Comparison of ENCODE assay signal across 8 cellular contexts in genomic region chr22:41526802-41527799, GRCh38. TPM values are rescaled to one million over a fixed set of nuclear protein-coding genes. Genes with fewer than 3 reads are reported as not detected.
DNase-seq lines count a peak whose midpoint lies in the region; ATAC-seq and TF ChIP-seq lines count a peak whose summit lies in the region.

No MANE protein-coding gene starts in this region.

- peak; percentile 65 for ATAC-seq in CD4-positive, alpha-beta T cell (ENCODE audit: poor library complexity)
- ATAC-seq in GM21825 (IDR thresholded peaks at IDR 0.05; ENCODE audit: unreplicated experiment) (no peak), HG03342 (IDR thresholded peaks at IDR 0.05; ENCODE audit: unreplicated experiment) (no peak)

- TF ChIP-seq RAD21 in Ishikawa (IDR thresholded peaks at IDR 0.05; ENCODE audit: low read depth) = peak; percentile 50

- H3K27me3 Mint-ChIP-seq in CD4-positive, alpha-beta T cell = no peaks in the 10 kb centered on the region
- no peaks in the 10 kb centered on the region for H3K27me3 Mint-ChIP-seq in activated CD4-positive, alpha-beta T cell treated with anti-CD3 and anti-CD28 coated beads, Interleukin-2, amount 10 ng/mL, durations not matched to agents 24 days and 14 days

- H3K4me3 Mint-ChIP-seq in CD4-positive, alpha-beta T cell = no peak overlapping the region
- H3K4me3 Mint-ChIP-seq in activated CD4-positive, alpha-beta T cell treated with anti-CD3 and anti-CD28 coated beads, Interleukin-2, amount 10 ng/mL, durations not matched to agents 24 days and 14 days = no peak overlapping the region

- H3K27ac Mint-ChIP-seq in CD4-positive, alpha-beta T cell = peak overlapping the region; percentile 47
- peak overlapping the region; percentile 28 for H3K27ac Mint-ChIP-seq in activated CD4-positive, alpha-beta T cell treated with anti-CD3 and anti-CD28 coated beads, Interleukin-2, amount 10 ng/mL, durations not matched to agents 24 days and 14 days

- H3K4me1 Mint-ChIP-seq in CD4-positive, alpha-beta T cell (ENCODE audit: low read depth) = peaks cover 15% of the 10 kb centered on the region
- H3K4me1 Mint-ChIP-seq in activated CD4-positive, alpha-beta T cell treated with anti-CD3 and anti-CD28 coated beads, Interleukin-2, amount 10 ng/mL, durations not matched to agents 24 days and 14 days = peaks cover 10% of the 10 kb centered on the region

- no peaks in the 10 kb centered on the region for H3K9me3 ChIP-seq in CD4-positive, alpha-beta T cell (ENCODE audit: control insufficient read depth, low read length)

- CTCF ChIA-PET in CD4-positive, alpha-beta T cell (lab: Charles Lee) = interaction anchor here (0.5 to 3.5 kb wide), 18 partner anchors 8 to 146 kb away, joined by 3 to 54 read pairs (median 4); partner anchors contain the start of genes ACO2, PHF5A, PMM1 and TEF

- DNase-seq in CD4-positive, alpha-beta T cell = peak; percentile 57 to 77 (median 66)
- DNase-seq in activated CD4-positive, alpha-beta T cell treated with anti-CD3 and anti-CD28 coated beads, Interleukin-2, amount 10 ng/mL, durations not matched to agents 24 days and 14 days = peak; percentile 90
- peak; percentile 52 for DNase-seq in midbrain (lab: John Stamatoyannopoulos, UW)
- peak; percentile 43 to 59 for DNase-seq in stimulated activated CD8-positive, alpha-beta memory T cell treated with anti-CD3 and anti-CD28 coated beads, Interleukin-7, amount 100 ng/mL, for 1 hour (ENCODE audit: low read depth in 2 of 2)

- intact Hi-C loops in CD4-positive, alpha-beta T cell (cut with DNase I, micrococcal nuclease) = loop anchor here (1.0 to 10.0 kb wide), 3 partner anchors 123 to 602 kb away; no protein-coding TSS in a partner anchor
- intact Hi-C loops in activated CD4-positive, alpha-beta T cell treated with anti-CD3 and anti-CD28 coated beads, Interleukin-2, amount 10 ng/mL, durations not matched to agents 24 days and 14 days (cut with micrococcal nuclease) = loop anchor here (1.0 kb wide), 1 partner anchor 124 kb away; no protein-coding TSS in a partner anchor

- TF ChIP-seq EP300 in Ishikawa (IDR thresholded peaks at IDR 0.05; ENCODE audit: borderline replicate concordance) = no peak

- POLR2A ChIA-PET in CD4-positive, alpha-beta T cell (lab: Charles Lee) = interaction anchor here (1.6 kb wide), 1 partner anchor 80 kb away, joined by 4 read pairs; the partner anchor contains the start of gene TOB2

- H3K27ac ChIP-seq in CD4-positive, alpha-beta T cell (ENCODE audit: low read depth, low read length) = no peak overlapping the region
- peak overlapping the region; percentile 97 for H3K27ac ChIP-seq in cingulate gyrus (ENCODE audit: low read depth, low read length)

- H3K27me3 ChIP-seq in CD4-positive, alpha-beta T cell (ENCODE audit: control insufficient read depth, insufficient read depth, low read length) = no peaks in the 10 kb centered on the region

- H3K9me3 Mint-ChIP-seq in CD4-positive, alpha-beta T cell = no peaks in the 10 kb centered on the region
- H3K9me3 Mint-ChIP-seq in activated CD4-positive, alpha-beta T cell treated with anti-CD3 and anti-CD28 coated beads, Interleukin-2, amount 10 ng/mL, durations not matched to agents 24 days and 14 days = no peaks in the 10 kb centered on the region

- peaks cover 67% of the 10 kb centered on the region for H3K36me3 Mint-ChIP-seq in CD4-positive, alpha-beta T cell (ENCODE audit: low read depth)
- H3K36me3 Mint-ChIP-seq in activated CD4-positive, alpha-beta T cell treated with anti-CD3 and anti-CD28 coated beads, Interleukin-2, amount 10 ng/mL, durations not matched to agents 24 days and 14 days (ENCODE audit: low read depth) = peaks cover 35% of the 10 kb centered on the region

- TF ChIP-seq CTCF in CD4-positive, alpha-beta T cell (IDR thresholded peaks at IDR 0.05) = peak; percentile 80

TF ChIP-seq in Ishikawa, 13 proteins besides CTCF, POLR2A, EP300 and RAD21:
- TF ChIP-seq, protein P1, sequence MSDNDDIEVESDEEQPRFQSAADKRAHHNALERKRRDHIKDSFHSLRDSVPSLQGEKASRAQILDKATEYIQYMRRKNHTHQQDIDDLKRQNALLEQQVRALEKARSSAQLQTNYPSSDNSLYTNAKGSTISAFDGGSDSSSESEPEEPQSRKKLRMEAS (IDR thresholded peaks at IDR 0.05) = no peak
- no peak for TF ChIP-seq ZBTB7A (IDR thresholded peaks at IDR 0.05; ENCODE audit: low read depth)
- TF ChIP-seq EGR1 (IDR thresholded peaks at IDR 0.05) = no peak
- TF ChIP-seq TCF12 (IDR thresholded peaks at IDR 0.05; ENCODE audit: low read depth) = no peak
- TF ChIP-seq, protein P2, sequence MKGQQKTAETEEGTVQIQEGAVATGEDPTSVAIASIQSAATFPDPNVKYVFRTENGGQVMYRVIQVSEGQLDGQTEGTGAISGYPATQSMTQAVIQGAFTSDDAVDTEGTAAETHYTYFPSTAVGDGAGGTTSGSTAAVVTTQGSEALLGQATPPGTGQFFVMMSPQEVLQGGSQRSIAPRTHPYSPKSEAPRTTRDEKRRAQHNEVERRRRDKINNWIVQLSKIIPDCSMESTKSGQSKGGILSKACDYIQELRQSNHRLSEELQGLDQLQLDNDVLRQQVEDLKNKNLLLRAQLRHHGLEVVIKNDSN (IDR thresholded peaks at IDR 0.05) = no peak
- no peak for TF ChIP-seq FOXM1 (IDR thresholded peaks at IDR 0.05; ENCODE audit: borderline replicate concordance, low read depth)
- no peak for TF ChIP-seq TAF1 (IDR thresholded peaks at IDR 0.05; ENCODE audit: low read depth)
- no peak for TF ChIP-seq CREB1 (IDR thresholded peaks at IDR 0.05; ENCODE audit: low read depth)
- TF ChIP-seq, protein P3, sequence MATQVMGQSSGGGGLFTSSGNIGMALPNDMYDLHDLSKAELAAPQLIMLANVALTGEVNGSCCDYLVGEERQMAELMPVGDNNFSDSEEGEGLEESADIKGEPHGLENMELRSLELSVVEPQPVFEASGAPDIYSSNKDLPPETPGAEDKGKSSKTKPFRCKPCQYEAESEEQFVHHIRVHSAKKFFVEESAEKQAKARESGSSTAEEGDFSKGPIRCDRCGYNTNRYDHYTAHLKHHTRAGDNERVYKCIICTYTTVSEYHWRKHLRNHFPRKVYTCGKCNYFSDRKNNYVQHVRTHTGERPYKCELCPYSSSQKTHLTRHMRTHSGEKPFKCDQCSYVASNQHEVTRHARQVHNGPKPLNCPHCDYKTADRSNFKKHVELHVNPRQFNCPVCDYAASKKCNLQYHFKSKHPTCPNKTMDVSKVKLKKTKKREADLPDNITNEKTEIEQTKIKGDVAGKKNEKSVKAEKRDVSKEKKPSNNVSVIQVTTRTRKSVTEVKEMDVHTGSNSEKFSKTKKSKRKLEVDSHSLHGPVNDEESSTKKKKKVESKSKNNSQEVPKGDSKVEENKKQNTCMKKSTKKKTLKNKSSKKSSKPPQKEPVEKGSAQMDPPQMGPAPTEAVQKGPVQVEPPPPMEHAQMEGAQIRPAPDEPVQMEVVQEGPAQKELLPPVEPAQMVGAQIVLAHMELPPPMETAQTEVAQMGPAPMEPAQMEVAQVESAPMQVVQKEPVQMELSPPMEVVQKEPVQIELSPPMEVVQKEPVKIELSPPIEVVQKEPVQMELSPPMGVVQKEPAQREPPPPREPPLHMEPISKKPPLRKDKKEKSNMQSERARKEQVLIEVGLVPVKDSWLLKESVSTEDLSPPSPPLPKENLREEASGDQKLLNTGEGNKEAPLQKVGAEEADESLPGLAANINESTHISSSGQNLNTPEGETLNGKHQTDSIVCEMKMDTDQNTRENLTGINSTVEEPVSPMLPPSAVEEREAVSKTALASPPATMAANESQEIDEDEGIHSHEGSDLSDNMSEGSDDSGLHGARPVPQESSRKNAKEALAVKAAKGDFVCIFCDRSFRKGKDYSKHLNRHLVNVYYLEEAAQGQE (IDR thresholded peaks at IDR 0.05; ENCODE audit: low read depth) = no peak
- no peak for TF ChIP-seq NFIC (IDR thresholded peaks at IDR 0.05)
- no peak for TF ChIP-seq YY1 (IDR thresholded peaks at IDR 0.05; ENCODE audit: low read depth)
- TF ChIP-seq TEAD4 (IDR thresholded peaks at IDR 0.05) = no peak
- TF ChIP-seq CEBPB (IDR thresholded peaks at IDR 0.05) = no peak
TF ChIP-seq in Ishikawa: peak in this region for 0.

RNA-seq across cellular contexts. Expression of gene POLR3H, which starts 17.2 kb away (rescaled TPM):
- 10 to 100 TPM; 13.4 to 17.3 TPM for total RNA-seq in CD4-positive, alpha-beta T cell
- total RNA-seq in activated CD4-positive, alpha-beta T cell treated with anti-CD3 and anti-CD28 coated beads, Interleukin-2, amount 10 ng/mL, durations not matched to agents 24 days and 14 days = 49.2 and 50.6 TPM in 2 replicates

RNA-seq across cellular contexts. Expression of gene CSDC2, which starts 33.7 kb away (rescaled TPM):
- not detected for total RNA-seq in CD4-positive, alpha-beta T cell
- not detected in 2 replicates for total RNA-seq in activated CD4-positive, alpha-beta T cell treated with anti-CD3 and anti-CD28 coated beads, Interleukin-2, amount 10 ng/mL, durations not matched to agents 24 days and 14 days

RNA-seq across cellular contexts. Expression of gene ACO2, which starts 58.2 kb away (rescaled TPM):
- 10 to 100 TPM; 69.5 to 71.9 TPM for total RNA-seq in CD4-positive, alpha-beta T cell
- 103 and 104 TPM in 2 replicates for total RNA-seq in activated CD4-positive, alpha-beta T cell treated with anti-CD3 and anti-CD28 coated beads, Interleukin-2, amount 10 ng/mL, durations not matched to agents 24 days and 14 days

RNA-seq across cellular contexts. Expression of gene PHF5A, which starts 58.6 kb away (rescaled TPM):
- total RNA-seq in CD4-positive, alpha-beta T cell = 10 to 100 TPM; 41.3 to 44.2 TPM
- total RNA-seq in activated CD4-positive, alpha-beta T cell treated with anti-CD3 and anti-CD28 coated beads, Interleukin-2, amount 10 ng/mL, durations not matched to agents 24 days and 14 days = 90.3 and 98.3 TPM in 2 replicates
